In genomic region chr13:64441740-64442139, GRCh38 we compare ENCODE assay signal across 20 cellular contexts.
"Had no signal": no experiment of that assay in that cellular context is flagged by ENCODE, and none has a peak within 500 bp of the region (broad histone marks: within the 10 kb centered on the region; RNA-seq: fewer than 3 reads in every experiment).

No MANE protein-coding gene starts in this region.

- H3K4me1 Mint-ChIP-seq: T-cell had no signal

- H3K9me3 ChIP-seq: MG63 had no signal

- H3K4me3 Mint-ChIP-seq: T-cell; T-helper 1 cell treated with Interleukin-12 subunit alpha and Interleukin-12 subunit beta and Interleukin-4 antibody, amounts not matched to agents 30 μg/mL and 1 μg/mL, for 36 hours had no signal

- H3K27me3 Mint-ChIP-seq: T-cell had no signal

- H3K27ac ChIP-seq: RWPE1 had no signal

- DNase-seq: KBM-7, MG63, NCI-H1092, NCI-H1105 treated with DMSO at 0.1 percent for 48 hours, NCI-H1436, NCI-H187, NCI-H2029, NCI-H2081 treated with DMSO at 0.1 percent for 48 hours, NCI-H2171, NCI-H226, NCI-H446, NCI-H510A, NCI-H524 treated with DMSO at 0.1 percent for 48 hours, PC-3, SHP77, SW 1271, T-cell had no signal

- H3K36me3 ChIP-seq: MG63 had no signal

- H3K9me3 Mint-ChIP-seq: T-helper 1 cell treated with Interleukin-12 subunit alpha and Interleukin-12 subunit beta and Interleukin-4 antibody, amounts not matched to agents 30 μg/mL and 1 μg/mL, for 36 hours had no signal

- H3K4me3 ChIP-seq: MG63 had no signal

- H3K36me3 Mint-ChIP-seq: T-cell had no signal

- H3K27ac Mint-ChIP-seq: T-cell; T-helper 1 cell treated with Interleukin-12 subunit alpha and Interleukin-12 subunit beta and Interleukin-4 antibody, amounts not matched to agents 30 μg/mL and 1 μg/mL, for 36 hours had no signal

- H3K27me3 ChIP-seq: MG63 had no signal

- ATAC-seq: Panc1, PC-3, T-cell had no signal
